In the genomic region with DNA sequence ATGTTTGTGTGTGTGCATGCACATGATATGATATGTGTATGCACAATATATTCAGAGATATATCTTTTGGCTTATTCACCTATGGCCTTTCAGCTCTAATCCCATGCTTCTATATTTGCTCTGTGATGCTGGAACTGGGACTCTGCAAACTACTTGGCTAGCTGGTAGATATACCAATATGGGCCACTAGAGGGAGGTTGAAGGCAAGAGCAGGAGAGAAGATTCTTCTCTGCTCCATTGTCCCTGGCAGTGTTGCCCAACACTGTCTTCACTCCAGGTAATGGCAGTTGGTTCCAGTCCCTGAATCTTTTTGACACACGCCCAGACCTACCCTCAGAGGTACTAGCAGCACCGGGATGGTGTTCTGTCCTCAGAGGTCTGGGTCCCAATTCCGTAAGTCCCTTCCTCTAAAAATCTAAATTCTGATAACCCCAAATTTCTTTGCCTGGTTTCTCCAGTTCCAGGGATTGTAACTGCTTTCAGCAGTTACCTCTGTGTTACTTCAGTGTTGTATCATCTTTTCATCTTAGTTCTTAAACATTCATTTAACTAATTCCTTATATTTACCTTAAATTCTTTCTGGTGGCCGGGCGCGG, we compare ENCODE assay signal across 8 cellular contexts. TPM values are rescaled to one million over a fixed set of nuclear protein-coding genes. Genes with fewer than 3 reads are reported as not detected.
DNase-seq lines count a peak whose midpoint lies in the region; ATAC-seq, FAIRE-seq and TF ChIP-seq lines count a peak whose summit lies in the region.

No MANE protein-coding gene starts in this region.

- intact Hi-C loops in CD8-positive, alpha-beta T cell (cut with DNase I, micrococcal nuclease) = loop anchor here (2.0 to 5.0 kb wide), 4 partner anchors 301 to 393 kb away; partner anchors contain the start of gene CCDC80 (in 1 of the 2)
- intact Hi-C loops in pancreas (cut with DNase I) = no loop called here

- no peaks in the 10 kb centered on the region for H3K27me3 ChIP-seq in CD8-positive, alpha-beta T cell (ENCODE audit: insufficient read depth, low read length)
- no peaks in the 10 kb centered on the region for H3K27me3 ChIP-seq in pancreas

- peak; percentile 81 for TF ChIP-seq CTCF in CD8-positive, alpha-beta T cell (IDR thresholded peaks at IDR 0.05)
- peak; percentile 57 to 76 (median 68) for TF ChIP-seq CTCF in pancreas (IDR thresholded peaks at IDR 0.05)

- no peak overlapping the region for H3K27ac ChIP-seq in CD8-positive, alpha-beta T cell (ENCODE audit: low read depth, low read length)
- no peak overlapping the region for H3K27ac ChIP-seq in pancreas

- no peak overlapping the region for H3K27ac Mint-ChIP-seq in CD8-positive, alpha-beta T cell
- H3K27ac Mint-ChIP-seq in activated T-cell treated with anti-CD3 and anti-CD28 coated beads, Interleukin-2, amount 50 U/mL, for 24 hours = no peak overlapping the region

- POLR2A ChIA-PET in CD8-positive, alpha-beta T cell (lab: Charles Lee) = interaction anchor here (0.9 kb wide), 1 partner anchor 13 kb away, joined by 3 read pairs; no protein-coding TSS in a partner anchor

- H3K36me3 Mint-ChIP-seq in CD8-positive, alpha-beta T cell = no peaks in the 10 kb centered on the region
- no peaks in the 10 kb centered on the region for H3K36me3 Mint-ChIP-seq in activated T-cell treated with anti-CD3 and anti-CD28 coated beads, Interleukin-2, amount 50 U/mL, for 24 hours (ENCODE audit: low read depth)

- no peak overlapping the region for H3K4me3 ChIP-seq in CD8-positive, alpha-beta T cell (ENCODE audit: low read depth, low read length)
- no peak overlapping the region for H3K4me3 ChIP-seq in pancreas

- no peak overlapping the region for H3K4me3 Mint-ChIP-seq in CD8-positive, alpha-beta T cell
- H3K4me3 Mint-ChIP-seq in activated T-cell treated with anti-CD3 and anti-CD28 coated beads, Interleukin-2, amount 50 U/mL, for 24 hours = no peak overlapping the region

- FAIRE-seq in pancreas (lab: Jason Lieb, UNC) = no peak

- CTCF ChIA-PET in CD8-positive, alpha-beta T cell (lab: Charles Lee) = interaction anchor here (0.7 to 2.2 kb wide), 18 partner anchors 8 to 393 kb away, joined by 3 to 10 read pairs (median 4); a partner anchor contains a TSS

- no peaks in the 10 kb centered on the region for H3K36me3 ChIP-seq in CD8-positive, alpha-beta T cell (ENCODE audit: insufficient read depth, low read length)
- no peaks in the 10 kb centered on the region for H3K36me3 ChIP-seq in pancreas

- 55 to 62% methylated on average over 6 of the region's 6 CpGs for whole genome bisulfite sequencing in pancreas, 2 donors

- H3K27me3 Mint-ChIP-seq in CD8-positive, alpha-beta T cell (ENCODE audit: low read depth) = no peaks in the 10 kb centered on the region
- no peaks in the 10 kb centered on the region for H3K27me3 Mint-ChIP-seq in activated T-cell treated with anti-CD3 and anti-CD28 coated beads, Interleukin-2, amount 50 U/mL, for 24 hours

- peak; percentile 86 for ATAC-seq in CD8-positive, alpha-beta T cell
- ATAC-seq in GM18858 (IDR thresholded peaks at IDR 0.05; ENCODE audit: unreplicated experiment) (peak; percentile 77), HG03432 (IDR thresholded peaks at IDR 0.05; ENCODE audit: unreplicated experiment) (peak; percentile 73), pancreas (peak; percentile 64 to 96 (median 91)), HG03108 (IDR thresholded peaks at IDR 0.05; ENCODE audit: unreplicated experiment) (no peak)

- no peaks in the 10 kb centered on the region for H3K9me3 ChIP-seq in CD8-positive, alpha-beta T cell (ENCODE audit: low read length)
- no peaks in the 10 kb centered on the region for H3K9me3 ChIP-seq in pancreas

- no peaks in the 10 kb centered on the region for H3K4me1 Mint-ChIP-seq in CD8-positive, alpha-beta T cell (ENCODE audit: low read depth)
- peaks cover 2% of the 10 kb centered on the region for H3K4me1 Mint-ChIP-seq in activated T-cell treated with anti-CD3 and anti-CD28 coated beads, Interleukin-2, amount 50 U/mL, for 24 hours (ENCODE audit: low read depth)

- no peaks in the 10 kb centered on the region for H3K4me1 ChIP-seq in CD8-positive, alpha-beta T cell (ENCODE audit: insufficient read depth, low read length)
- H3K4me1 ChIP-seq in pancreas = no peaks in the 10 kb centered on the region

- DNase-seq in CD8-positive, alpha-beta T cell = peak in 3 of 7 experiments; percentile 13 to 39 (median 14)
- DNase-seq in NCI-H748 (lab: John Stamatoyannopoulos, UW; ENCODE audit: unreplicated experiment) = peak; percentile 54
- peak; percentile 30 for DNase-seq in activated T-cell treated with anti-CD3 and anti-CD28 coated beads, Interleukin-2, amount 50 U/mL, for 24 hours
- peak; percentile 56 for DNase-seq in germinal center (ENCODE audit: low spot score)
- DNase-seq in pancreas = peak in 2 of 6 donors; percentile 6 to 37

- no peaks in the 10 kb centered on the region for H3K9me3 Mint-ChIP-seq in CD8-positive, alpha-beta T cell
- no peaks in the 10 kb centered on the region for H3K9me3 Mint-ChIP-seq in activated T-cell treated with anti-CD3 and anti-CD28 coated beads, Interleukin-2, amount 50 U/mL, for 24 hours

RNA-seq across cellular contexts. Expression of gene GTPBP8, which starts 44.7 kb away (rescaled TPM):
- total RNA-seq in CD8-positive, alpha-beta T cell = 10 to 100 TPM; 20.1 to 22.3 TPM
- 10 to 100 TPM in 1 of 6 donors, 1 to 10 TPM in 5; 4.0 to 14.0 (median 7.8) TPM for total RNA-seq in pancreas
- 1 to 10 TPM; 3.6 to 6.2 TPM for polyA plus RNA-seq in pancreas

Comparison
In these comparisons a context has a peak if more than half of its experiments do, and no peak if none do; other contexts are left out.
1. intact Hi-C loops: an anchor here in CD8-positive, alpha-beta T cell (2.0 to 5.0 kb wide); none called in pancreas.